In genomic region chr3:30112904-30113484, GRCh38 we compare ENCODE assay signal across 8 cellular contexts.
DNase-seq lines count a peak whose midpoint lies in the region; ATAC-seq, FAIRE-seq and TF ChIP-seq lines count a peak whose summit lies in the region.

No MANE protein-coding gene starts in this region.

- H3K9ac ChIP-seq in endodermal cell (ENCODE audit: extremely low read depth, low read length, poor library complexity, severe bottlenecking) = no peak overlapping the region

- peaks cover 10% of the 10 kb centered on the region for H3K9me3 Mint-ChIP-seq in Caco-2 (ENCODE audit: unreplicated experiment)
- H3K9me3 Mint-ChIP-seq in endodermal cell = no peaks in the 10 kb centered on the region
- H3K9me3 Mint-ChIP-seq in naive thymus-derived CD4-positive, alpha-beta T cell = no peaks in the 10 kb centered on the region

- H3K27me3 ChIP-seq in Caco-2 (replicated peaks; ENCODE audit: control insufficient read depth, insufficient read depth, low read length) = no peaks in the 10 kb centered on the region
- no peaks in the 10 kb centered on the region for H3K27me3 ChIP-seq in endodermal cell (ENCODE audit: control insufficient read depth, insufficient read depth, low read length, poor library complexity, severe bottlenecking)
- no peaks in the 10 kb centered on the region for H3K27me3 ChIP-seq in naive thymus-derived CD4-positive, alpha-beta T cell (ENCODE audit: control insufficient read depth in 2 of 2, insufficient read depth in 2 of 2, low read length in 2 of 2)

- no peaks in the 10 kb centered on the region for H3K9me2 ChIP-seq in OCI-LY7 (ENCODE audit: insufficient read depth, low read length)

- no peak overlapping the region for H3K4me3 ChIP-seq in Caco-2 (ENCODE audit: low read depth, low read length)
- no peak overlapping the region for H3K4me3 ChIP-seq in HEK293 (ENCODE audit: low read depth, low read length)
- no peak overlapping the region for H3K4me3 ChIP-seq in OCI-LY7 (ENCODE audit: low read depth, low read length, poor library complexity, severe bottlenecking)
- no peak overlapping the region for H3K4me3 ChIP-seq in endodermal cell (ENCODE audit: low read length)
- no peak overlapping the region for H3K4me3 ChIP-seq in naive thymus-derived CD4-positive, alpha-beta T cell (ENCODE audit: low read length)

- H3K27me3 Mint-ChIP-seq in Caco-2 (ENCODE audit: insufficient read depth, unreplicated experiment) (no peaks in the 10 kb centered on the region), endodermal cell (ENCODE audit: insufficient read depth) (no peaks in the 10 kb centered on the region)
- H3K27me3 Mint-ChIP-seq in naive thymus-derived CD4-positive, alpha-beta T cell = peaks cover 0 to 16% (median 9%) of the 10 kb centered on the region in 5 donors

- POLR2A ChIA-PET in Caco-2 (lab: Charles Lee) = no interaction called here
- POLR2A ChIA-PET in HEK293 (lab: Yijun Ruan, JAX) = no interaction called here
- POLR2A ChIA-PET in OCI-LY7 (lab: Charles Lee) = no interaction called here
- POLR2A ChIA-PET in naive thymus-derived CD4-positive, alpha-beta T cell (lab: Charles Lee) = no interaction called here

- CTCF ChIA-PET in Caco-2 (lab: Charles Lee) (interaction anchor here (0.7 to 1.4 kb wide), 2 partner anchors 86 to 635 kb away, joined by 3 to 5 read pairs; no protein-coding TSS in a partner anchor), HEK293 (lab: Yijun Ruan, JAX) (interaction anchor here (0.6 to 3.5 kb wide), 7 partner anchors 13 to 1273 kb away, joined by 3 to 30 read pairs (median 3); no protein-coding TSS in a partner anchor), OCI-LY7 (lab: Charles Lee; ENCODE audit: unreplicated experiment) (no interaction called here)
- CTCF ChIA-PET in naive thymus-derived CD4-positive, alpha-beta T cell (lab: Charles Lee) = interaction anchor here (1.0 to 1.6 kb wide), 6 partner anchors 70 to 641 kb away, joined by 3 to 13 read pairs (median 4); no protein-coding TSS in a partner anchor

- H3K9me3 ChIP-seq in Caco-2 = no peaks in the 10 kb centered on the region; the same call in 1 of the 2 replicates
- no peaks in the 10 kb centered on the region for H3K9me3 ChIP-seq in HEK293 (ENCODE audit: control insufficient read depth, insufficient read depth, low read depth, low read length)
- H3K9me3 ChIP-seq in OCI-LY7 (ENCODE audit: low read length) = no peaks in the 10 kb centered on the region
- no peaks in the 10 kb centered on the region for H3K9me3 ChIP-seq in endodermal cell (ENCODE audit: control insufficient read depth, low read length)
- H3K9me3 ChIP-seq in naive thymus-derived CD4-positive, alpha-beta T cell (ENCODE audit: control insufficient read depth in 2 of 3, low read length in 3 of 3) = no peaks in the 10 kb centered on the region

- WGBS in endodermal cell (ENCODE audit: insufficient coverage in 1 of 2, insufficient read length in 1 of 2), 2 experiments = 22% methylated on average over 1 of the region's 1 CpG; no CpG with 5 or more reads in 1 of the 2 experiments

- no peak overlapping the region for H2AFZ ChIP-seq in OCI-LY7 (ENCODE audit: low read length)

- H4K20me1 ChIP-seq in OCI-LY7 (ENCODE audit: insufficient read depth, low read length) = no peaks in the 10 kb centered on the region

- H3K4me1 ChIP-seq in Caco-2 = peaks cover 12% of the 10 kb centered on the region
- H3K4me1 ChIP-seq in HEK293 (ENCODE audit: control insufficient read depth, insufficient read depth, low read length) = no peaks in the 10 kb centered on the region
- no peaks in the 10 kb centered on the region for H3K4me1 ChIP-seq in OCI-LY7 (ENCODE audit: insufficient read depth, low read length, poor library complexity, severe bottlenecking)
- no peaks in the 10 kb centered on the region for H3K4me1 ChIP-seq in endodermal cell (ENCODE audit: control insufficient read depth, insufficient read depth, low read length)
- H3K4me1 ChIP-seq in naive thymus-derived CD4-positive, alpha-beta T cell (ENCODE audit: control insufficient read depth in 2 of 2, insufficient read depth in 2 of 2, low read length in 2 of 2) = no peaks in the 10 kb centered on the region

- TF ChIP-seq CTCF in Caco-2 (IDR thresholded peaks at IDR 0.05; ENCODE audit: insufficient read depth in 1 of 2, low read depth in 1 of 2, low read length in 1 of 2, severe bottlenecking in 1 of 2, unreplicated experiment in 1 of 2) = peak; percentile 45 to 52
- 0 out of 2 replicates have a peak, but pooled peaks have one; percentile 8 for TF ChIP-seq CTCF in HEK293 (tag by site-specific recombination; IDR thresholded peaks at IDR 0.05)
- peak; percentile 80 for TF ChIP-seq CTCF in OCI-LY7 (conservative IDR thresholded peaks at IDR 0.05; ENCODE audit: low read length)
- peak; percentile 80 for TF ChIP-seq CTCF in endodermal cell (conservative IDR thresholded peaks at IDR 0.05)

- no peak overlapping the region for H3K27ac ChIP-seq in HEK293 (ENCODE audit: extremely low read depth, low read depth, low read length)
- no peak overlapping the region for H3K27ac ChIP-seq in OCI-LY7 (ENCODE audit: low read depth, low read length, poor library complexity, severe bottlenecking)
- H3K27ac ChIP-seq in endodermal cell (ENCODE audit: low read depth, low read length) = no peak overlapping the region
- no peak overlapping the region for H3K27ac ChIP-seq in naive thymus-derived CD4-positive, alpha-beta T cell (ENCODE audit: low read depth, low read length)

- ATAC-seq in naive thymus-derived CD4-positive, alpha-beta T cell = peak; percentile 61
- ATAC-seq in HG02798 (IDR thresholded peaks at IDR 0.05; ENCODE audit: poor library complexity, unreplicated experiment) (no peak), HG03571 (IDR thresholded peaks at IDR 0.05; ENCODE audit: unreplicated experiment) (no peak)

- H3K4me3 Mint-ChIP-seq in Caco-2 (ENCODE audit: unreplicated experiment) (no peak overlapping the region), endodermal cell (no peak overlapping the region)
- H3K4me3 Mint-ChIP-seq in naive thymus-derived CD4-positive, alpha-beta T cell = no peak overlapping the region

- no peak for FAIRE-seq in urothelium cell line (lab: Jason Lieb, UNC)

- DNase-seq in Caco-2 = peak in 1 of 2 experiments; percentile 33
- DNase-seq in OCI-LY7 (ENCODE audit: low spot score) = peak; percentile 45
- no peak for DNase-seq in endodermal cell
- peak in 7 of 9 donors; percentile 17 to 68 (median 55) for DNase-seq in naive thymus-derived CD4-positive, alpha-beta T cell
- DNase-seq in urothelium cell line (ENCODE audit: low spot score) = no peak

- no TSS peak for BruUV-seq in Caco-2 (replicated peaks; lab: Mats Ljungman, UMichigan)
- BruUV-seq in OCI-LY7 (replicated peaks; lab: Mats Ljungman, UMichigan) = no TSS peak

- H3K27ac Mint-ChIP-seq in Caco-2 (ENCODE audit: unreplicated experiment) (no peak overlapping the region), endodermal cell (no peak overlapping the region)
- no peak overlapping the region for H3K27ac Mint-ChIP-seq in naive thymus-derived CD4-positive, alpha-beta T cell

- H3K36me3 Mint-ChIP-seq in Caco-2 (ENCODE audit: insufficient read depth, unreplicated experiment) (no peaks in the 10 kb centered on the region), endodermal cell (ENCODE audit: low read depth) (no peaks in the 10 kb centered on the region)
- no peaks in the 10 kb centered on the region for H3K36me3 Mint-ChIP-seq in naive thymus-derived CD4-positive, alpha-beta T cell

- no peaks in the 10 kb centered on the region for H3K79me2 ChIP-seq in OCI-LY7 (ENCODE audit: insufficient read depth, low read depth, low read length)

- H3K36me3 ChIP-seq in Caco-2 (ENCODE audit: control insufficient read depth, insufficient read depth, low read length) = no peaks in the 10 kb centered on the region
- H3K36me3 ChIP-seq in HEK293 (ENCODE audit: control insufficient read depth in 2 of 2, insufficient read depth in 1 of 2, low read length in 2 of 2) = no peaks in the 10 kb centered on the region
- H3K36me3 ChIP-seq in OCI-LY7 (ENCODE audit: insufficient read depth, low read length) = no peaks in the 10 kb centered on the region
- no peaks in the 10 kb centered on the region for H3K36me3 ChIP-seq in endodermal cell (ENCODE audit: control insufficient read depth, insufficient read depth, low read length)
- no peaks in the 10 kb centered on the region for H3K36me3 ChIP-seq in naive thymus-derived CD4-positive, alpha-beta T cell (ENCODE audit: control insufficient read depth in 2 of 3, insufficient read depth in 3 of 3, low read length in 3 of 3)

- H3K4me2 ChIP-seq in OCI-LY7 (ENCODE audit: low read length) = no peak overlapping the region

- intact Hi-C loops in Caco-2 (cut with micrococcal nuclease; ENCODE audit: unreplicated experiment) (loop anchor here (1.0 to 5.0 kb wide), 7 partner anchors 71 to 635 kb away; partner anchors contain the start of gene TGFBR2), OCI-LY7 (cut with micrococcal nuclease; ENCODE audit: unreplicated experiment) (loop anchor here (2.0 to 5.0 kb wide), 3 partner anchors 84 to 639 kb away; no protein-coding TSS in a partner anchor)
- intact Hi-C loops in naive thymus-derived CD4-positive, alpha-beta T cell (cut with micrococcal nuclease) = loop anchor here (1.0 to 5.0 kb wide), 11 partner anchors 71 to 1655 kb away; no protein-coding TSS in a partner anchor

- H3K4me1 Mint-ChIP-seq in Caco-2 (ENCODE audit: low read depth, unreplicated experiment) = peaks cover 21% of the 10 kb centered on the region
- H3K4me1 Mint-ChIP-seq in endodermal cell = peaks cover 6% of the 10 kb centered on the region
- H3K4me1 Mint-ChIP-seq in naive thymus-derived CD4-positive, alpha-beta T cell = peaks cover 4 to 8% (median 6%) of the 10 kb centered on the region in 7 donors

TF ChIP-seq in HEK293, 187 proteins besides CTCF, POLR2A, EP300 and RAD21 (continues in another document):
- TF ChIP-seq ZNF654 (tag by site-specific recombination; IDR thresholded peaks at IDR 0.05; ENCODE audit: low read depth) = peak; percentile 38
- no peak for TF ChIP-seq PRDM1 (tag by site-specific recombination; IDR thresholded peaks at IDR 0.05)
- TF ChIP-seq ZNF561 (tag by site-specific recombination; IDR thresholded peaks at IDR 0.05; ENCODE audit: borderline replicate concordance) = no peak
- TF ChIP-seq ZNF692 (tag by site-specific recombination; IDR thresholded peaks at IDR 0.05) = no peak

Comparison
In these comparisons a context has a peak if more than half of its experiments do, and no peak if none do; other contexts are left out.
1. DNase-seq: peak in OCI-LY7 (single experiment) and naive thymus-derived CD4-positive, alpha-beta T cell (7 of 9); none in endodermal cell (single experiment) and urothelium cell line (single experiment).
2. CTCF ChIP-seq: peak in every context shown above with its lines; median percentile 80 in OCI-LY7; 80 in endodermal cell; 48 in Caco-2; 8 in HEK293.